Comparison of ENCODE assay signal across 1 cellular context in the genomic region with DNA sequence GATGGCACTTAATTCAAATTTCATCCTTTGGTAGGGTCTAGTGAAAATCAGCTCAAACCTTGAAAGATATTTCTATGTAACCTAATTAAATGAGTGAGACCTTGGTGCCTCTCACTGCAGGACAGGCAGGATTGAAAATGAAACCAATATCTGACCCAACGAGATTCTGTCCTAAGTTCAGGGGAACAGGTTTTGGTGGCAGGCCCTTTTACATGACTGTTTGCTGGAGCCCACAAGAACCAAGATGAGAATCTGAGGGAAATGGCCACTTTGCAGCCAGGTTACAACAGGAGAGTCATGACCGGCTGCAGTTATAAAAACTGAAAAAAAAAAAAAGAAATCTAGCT.
TF ChIP-seq lines count a peak whose summit lies in the region.

No MANE protein-coding gene starts in this region.

TF ChIP-seq in GM12878, 131 proteins besides CTCF, POLR2A, EP300 and RAD21 (continued from another document):
- TF ChIP-seq, protein P1, sequence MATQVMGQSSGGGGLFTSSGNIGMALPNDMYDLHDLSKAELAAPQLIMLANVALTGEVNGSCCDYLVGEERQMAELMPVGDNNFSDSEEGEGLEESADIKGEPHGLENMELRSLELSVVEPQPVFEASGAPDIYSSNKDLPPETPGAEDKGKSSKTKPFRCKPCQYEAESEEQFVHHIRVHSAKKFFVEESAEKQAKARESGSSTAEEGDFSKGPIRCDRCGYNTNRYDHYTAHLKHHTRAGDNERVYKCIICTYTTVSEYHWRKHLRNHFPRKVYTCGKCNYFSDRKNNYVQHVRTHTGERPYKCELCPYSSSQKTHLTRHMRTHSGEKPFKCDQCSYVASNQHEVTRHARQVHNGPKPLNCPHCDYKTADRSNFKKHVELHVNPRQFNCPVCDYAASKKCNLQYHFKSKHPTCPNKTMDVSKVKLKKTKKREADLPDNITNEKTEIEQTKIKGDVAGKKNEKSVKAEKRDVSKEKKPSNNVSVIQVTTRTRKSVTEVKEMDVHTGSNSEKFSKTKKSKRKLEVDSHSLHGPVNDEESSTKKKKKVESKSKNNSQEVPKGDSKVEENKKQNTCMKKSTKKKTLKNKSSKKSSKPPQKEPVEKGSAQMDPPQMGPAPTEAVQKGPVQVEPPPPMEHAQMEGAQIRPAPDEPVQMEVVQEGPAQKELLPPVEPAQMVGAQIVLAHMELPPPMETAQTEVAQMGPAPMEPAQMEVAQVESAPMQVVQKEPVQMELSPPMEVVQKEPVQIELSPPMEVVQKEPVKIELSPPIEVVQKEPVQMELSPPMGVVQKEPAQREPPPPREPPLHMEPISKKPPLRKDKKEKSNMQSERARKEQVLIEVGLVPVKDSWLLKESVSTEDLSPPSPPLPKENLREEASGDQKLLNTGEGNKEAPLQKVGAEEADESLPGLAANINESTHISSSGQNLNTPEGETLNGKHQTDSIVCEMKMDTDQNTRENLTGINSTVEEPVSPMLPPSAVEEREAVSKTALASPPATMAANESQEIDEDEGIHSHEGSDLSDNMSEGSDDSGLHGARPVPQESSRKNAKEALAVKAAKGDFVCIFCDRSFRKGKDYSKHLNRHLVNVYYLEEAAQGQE (IDR thresholded peaks at IDR 0.05; ENCODE audit: low read depth, low read length) = no peak
- no peak for TF ChIP-seq BMI1 (IDR thresholded peaks at IDR 0.05; ENCODE audit: borderline replicate concordance)
- TF ChIP-seq BHLHE40 (IDR thresholded peaks at IDR 0.05; ENCODE audit: borderline replicate concordance in 1 of 2, low read depth in 2 of 2, low read length in 1 of 2) = no peak
